22 cellular contexts compared by ENCODE assay signal in genomic region chr1:150511985-150512660, GRCh38. TPM values are rescaled to one million over a fixed set of nuclear protein-coding genes. Genes with fewer than 3 reads are reported as not detected.
"Had no signal": no experiment of that assay in that cellular context is flagged by ENCODE, and none has a peak within 500 bp of the region (broad histone marks: within the 10 kb centered on the region; RNA-seq: fewer than 3 reads in every experiment).

No MANE protein-coding gene starts in this region.

- H3K27me3 ChIP-seq: adrenal gland had no signal

- DNase-seq: activated CD4-positive, alpha-beta T cell treated with anti-CD3 and anti-CD28 coated beads for 48 hours; activated CD8-positive, alpha-beta memory T cell treated with anti-CD3 and anti-CD28 coated beads, Interleukin-2, amount 50 U/mL, for 4 hours; activated effector memory CD4-positive, alpha-beta T cell treated with Interleukin-2 at 50 U/mL for 16 hours; activated T-cell treated with anti-CD3 and anti-CD28 coated beads, Interleukin-2, amount 50 U/mL, for 4 hours; adrenal gland; effector CD8-positive, alpha-beta T cell; hippocampal formation; left colon; midbrain; stimulated activated naive B cell treated with anti-CD40 and anti-IgM and Interleukin-4, amounts not matched to agents 10 μg/mL and 1 μg/mL and 100 μg/mL, for 72 hours; T-cell had no signal

- H3K4me3 ChIP-seq: adrenal gland, smooth muscle cell had no signal

- ATAC-seq: activated T-cell treated with anti-CD3 and anti-CD28 coated beads, Interleukin-2, amount 50 U/mL, for 4 hours; left colon; sciatic nerve; SK-N-SH treated with all-trans-retinoic acid at 6 μM for 48 hours; stimulated activated naive B cell treated with anti-CD40 and anti-IgM and Interleukin-4, amounts not matched to agents 10 μg/mL and 1 μg/mL and 100 μg/mL, for 72 hours; T-cell; WTC11 had no signal

- H3K4me3 Mint-ChIP-seq: activated naive CD4-positive, alpha-beta T cell treated with anti-CD3 and anti-CD28 coated beads, Interleukin-2, amount 50 U/mL, for 24 hours; activated T-cell treated with anti-CD3 and anti-CD28 coated beads, Interleukin-2, amount 50 U/mL, for 4 hours; dendritic cell treated with granulocyte-macrophage colony-stimulating factor and Interleukin-4, amounts not matched to agents 40 ng/mL and 50 ng/mL, for 4 days; stimulated activated naive B cell treated with anti-CD40 and anti-IgM and Interleukin-4, amounts not matched to agents 10 μg/mL and 1 μg/mL and 100 μg/mL, for 72 hours; T-cell; WTC11 had no signal

- H3K9me3 ChIP-seq: adrenal gland had no signal

- H3K9me3 Mint-ChIP-seq: activated naive CD4-positive, alpha-beta T cell treated with anti-CD3 and anti-CD28 coated beads, Interleukin-2, amount 50 U/mL, for 24 hours; activated T-cell treated with anti-CD3 and anti-CD28 coated beads, Interleukin-2, amount 50 U/mL, for 4 hours; dendritic cell treated with granulocyte-macrophage colony-stimulating factor and Interleukin-4, amounts not matched to agents 40 ng/mL and 50 ng/mL, for 4 days; stimulated activated naive B cell treated with anti-CD40 and anti-IgM and Interleukin-4, amounts not matched to agents 10 μg/mL and 1 μg/mL and 100 μg/mL, for 72 hours; T-cell; WTC11 had no signal

- H3K27ac Mint-ChIP-seq: activated naive CD4-positive, alpha-beta T cell treated with anti-CD3 and anti-CD28 coated beads, Interleukin-2, amount 50 U/mL, for 24 hours; dendritic cell treated with granulocyte-macrophage colony-stimulating factor and Interleukin-4, amounts not matched to agents 40 ng/mL and 50 ng/mL, for 4 days; stimulated activated naive B cell treated with anti-CD40 and anti-IgM and Interleukin-4, amounts not matched to agents 10 μg/mL and 1 μg/mL and 100 μg/mL, for 72 hours; T-cell; WTC11 had no signal

- H3K27me3 Mint-ChIP-seq: activated naive CD4-positive, alpha-beta T cell treated with anti-CD3 and anti-CD28 coated beads, Interleukin-2, amount 50 U/mL, for 24 hours; stimulated activated naive B cell treated with anti-CD40 and anti-IgM and Interleukin-4, amounts not matched to agents 10 μg/mL and 1 μg/mL and 100 μg/mL, for 72 hours; T-cell had no signal

- H3K27ac ChIP-seq: adrenal gland had no signal

RNA-seq across cellular contexts. Expression of gene FALEC, which starts 3.4 kb away (rescaled TPM):
- total RNA-seq: bronchial epithelial cell, endothelial cell of umbilical vein, left colon, lung microvascular endothelial cell, osteocyte, sciatic nerve, smooth muscle cell, urinary bladder had no signal
